ENCODE assay signal across 15 cellular contexts in the genomic region with DNA sequence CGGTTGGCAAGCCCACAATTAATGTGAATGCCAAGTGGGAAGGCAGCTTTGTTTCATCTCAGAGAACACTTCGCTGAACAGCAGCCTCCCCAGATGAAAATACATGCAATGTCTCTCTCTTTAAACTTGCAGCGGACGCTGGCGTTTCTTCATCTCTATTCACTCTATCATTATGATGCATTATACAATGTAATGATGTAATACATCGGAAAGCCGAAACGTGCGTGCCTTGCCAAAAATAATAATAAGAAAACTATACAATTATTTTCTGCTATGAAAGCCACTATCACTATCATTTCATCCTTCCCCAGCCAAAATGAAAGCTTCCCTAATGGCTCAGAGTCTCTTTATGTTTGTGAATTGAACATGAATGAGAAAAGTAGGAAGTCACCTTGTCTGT.
DNase-seq lines count a peak whose midpoint lies in the region; ATAC-seq and TF ChIP-seq lines count a peak whose summit lies in the region.
"Had no signal": no experiment of that assay in that cellular context is flagged by ENCODE, and none has a peak within 500 bp of the region (broad histone marks: within the 10 kb centered on the region; RNA-seq: fewer than 3 reads in every experiment).

No MANE protein-coding gene starts in this region.

- peaks cover 28% of the 10 kb centered on the region for H3K4me1 Mint-ChIP-seq in mesothelial cell of epicardium
- H3K4me1 Mint-ChIP-seq: CD4-positive, CD25-positive, alpha-beta regulatory T cell had no signal

- no peak overlapping the region for H3K56ac ChIP-seq in IMR-90 (ENCODE audit: extremely low read depth, insufficient read depth, low read length)

- H4K5ac ChIP-seq in IMR-90 (ENCODE audit: low read depth, low read length): no peak overlapping the region

- in situ Hi-C loops in IMR-90 (cut with MboI; ENCODE audit: low sequenced_read_pairs): no loop called here

- no peak overlapping the region for H3K4ac ChIP-seq in IMR-90 (ENCODE audit: low read depth, low read length)

- TF ChIP-seq RAD21 in IMR-90 (IDR thresholded peaks at IDR 0.05; ENCODE audit: low read length): no peak

- H2BK15ac ChIP-seq in IMR-90 (ENCODE audit: low read depth, low read length): no peak overlapping the region

- TF ChIP-seq CTCF in IMR-90 (conservative IDR thresholded peaks at IDR 0.05; ENCODE audit: low read depth, low read length) (no peak), OCI-LY3 (IDR thresholded peaks at IDR 0.05; ENCODE audit: low read depth, low read length) (no peak), mesothelial cell of epicardium (IDR thresholded peaks at IDR 0.05; ENCODE audit: unreplicated experiment) (no peak), OCI-LY7 (conservative IDR thresholded peaks at IDR 0.05; ENCODE audit: low read length) (no peak)

- H3K23ac ChIP-seq in IMR-90 (ENCODE audit: low read depth, low read length): no peak overlapping the region

- H3K27ac Mint-ChIP-seq in mesothelial cell of epicardium: peak overlapping the region; percentile 28
- H3K27ac Mint-ChIP-seq: CD4-positive, CD25-positive, alpha-beta regulatory T cell; IgD-negative memory B cell had no signal

- intact Hi-C loops in IMR-90 (cut with micrococcal nuclease): no loop called here
- intact Hi-C loops in OCI-LY7 (cut with micrococcal nuclease; ENCODE audit: unreplicated experiment): no loop called here

- H3K14ac ChIP-seq in IMR-90 (replicated peaks; ENCODE audit: low read depth, low read length): no peak overlapping the region

- CTCF ChIA-PET in IMR-90 (lab: Yijun Ruan, JAX) (interaction anchor here (0.6 kb wide), 1 partner anchor 646 kb away, joined by 3 read pairs; no protein-coding TSS in a partner anchor), OCI-LY7 (lab: Charles Lee; ENCODE audit: unreplicated experiment) (no interaction called here)

- no peak overlapping the region for H2BK120ac ChIP-seq in IMR-90 (ENCODE audit: low read depth, low read length)

- POLR2A ChIA-PET in IMR-90 (lab: Charles Lee; ENCODE audit: unreplicated experiment): no interaction called here
- POLR2A ChIA-PET in OCI-LY7 (lab: Charles Lee): no interaction called here

- DNase-seq in NCI-H146 (lab: John Stamatoyannopoulos, UW): peak; percentile 24
- DNase-seq in NCI-H146 treated with DMSO at 0.1 percent for 48 hours (lab: John Stamatoyannopoulos, UW; ENCODE audit: unreplicated experiment): no peak
- no peak for DNase-seq in IMR-90
- no peak for DNase-seq in mesothelial cell of epicardium (ENCODE audit: low spot score in 2 of 2, unreplicated experiment in 2 of 2)
- DNase-seq in OCI-LY7 (ENCODE audit: low spot score): no peak
- DNase-seq: ACHN; CD4-positive, CD25-positive, alpha-beta regulatory T cell; DMS53; GF-D8 had no signal

- H3K36me3 Mint-ChIP-seq in mesothelial cell of epicardium: no peaks in the 10 kb centered on the region
- H3K36me3 Mint-ChIP-seq: CD4-positive, CD25-positive, alpha-beta regulatory T cell; IgD-negative memory B cell had no signal

- WGBS in IMR-90 (ENCODE audit: extremely low coverage in 2 of 2, insufficient read length in 1 of 2), 2 experiments: no CpG with 5 or more reads among the region's 9 CpGs

- H3K9me3 ChIP-seq in IMR-90 (ENCODE audit: control insufficient read depth, insufficient read depth, low read length) (no peaks in the 10 kb centered on the region), OCI-LY3 (ENCODE audit: insufficient read depth, low read length) (no peaks in the 10 kb centered on the region), OCI-LY7 (ENCODE audit: low read length) (no peaks in the 10 kb centered on the region)
- H3K9me3 ChIP-seq: BLaER1 treated with 17β-estradiol and CSF1 and Interleukin-3, amounts not matched to agents 10 nM and 100 nM had no signal

- H3K4me2 ChIP-seq in IMR-90 (ENCODE audit: low read depth, low read length) (no peak overlapping the region), OCI-LY3 (ENCODE audit: low read length) (peak overlapping the region; percentile 71), OCI-LY7 (ENCODE audit: low read length) (no peak overlapping the region)
- H3K4me2 ChIP-seq: BLaER1 treated with 17β-estradiol and CSF1 and Interleukin-3, amounts not matched to agents 10 nM and 100 nM had no signal

- peak overlapping the region; percentile 13 for H3K4me3 Mint-ChIP-seq in mesothelial cell of epicardium
- H3K4me3 Mint-ChIP-seq: CD4-positive, CD25-positive, alpha-beta regulatory T cell; IgD-negative memory B cell had no signal

- no peak overlapping the region for H2AFZ ChIP-seq in IMR-90 (replicated peaks; ENCODE audit: low read length, poor library complexity)
- H2AFZ ChIP-seq in OCI-LY3 (ENCODE audit: low read depth, low read length): peak overlapping the region; percentile 37
- no peak overlapping the region for H2AFZ ChIP-seq in OCI-LY7 (ENCODE audit: low read length)

- H3K9me1 ChIP-seq in IMR-90 (ENCODE audit: insufficient read depth, low read length): no peaks in the 10 kb centered on the region

- H3K79me2 ChIP-seq in OCI-LY3 (ENCODE audit: low read length) (no peaks in the 10 kb centered on the region), OCI-LY7 (ENCODE audit: insufficient read depth, low read depth, low read length) (no peaks in the 10 kb centered on the region)

- H4K20me1 ChIP-seq in IMR-90 (ENCODE audit: insufficient read depth, low read length) (no peaks in the 10 kb centered on the region), OCI-LY3 (ENCODE audit: insufficient read depth, low read length) (no peaks in the 10 kb centered on the region), OCI-LY7 (ENCODE audit: insufficient read depth, low read length) (no peaks in the 10 kb centered on the region)
- H4K20me1 ChIP-seq: BLaER1 treated with 17β-estradiol and CSF1 and Interleukin-3, amounts not matched to agents 10 nM and 100 nM had no signal

- no peaks in the 10 kb centered on the region for H3K36me3 ChIP-seq in IMR-90 (ENCODE audit: control insufficient read depth, insufficient read depth, low read length)
- H3K36me3 ChIP-seq in OCI-LY3 (replicated peaks; ENCODE audit: low read depth, low read length): no peaks in the 10 kb centered on the region
- H3K36me3 ChIP-seq in OCI-LY7 (ENCODE audit: insufficient read depth, low read length): no peaks in the 10 kb centered on the region
- H3K36me3 ChIP-seq: BLaER1 treated with 17β-estradiol and CSF1 and Interleukin-3, amounts not matched to agents 10 nM and 100 nM had no signal

- no peak overlapping the region for H2AK9ac ChIP-seq in IMR-90 (replicated peaks; ENCODE audit: low read depth, low read length, poor library complexity)

- H3K4me1 ChIP-seq in IMR-90 (ENCODE audit: control insufficient read depth, insufficient read depth, low read length): no peaks in the 10 kb centered on the region
- H3K4me1 ChIP-seq in OCI-LY3 (ENCODE audit: low read length): peaks cover 90% of the 10 kb centered on the region
- H3K4me1 ChIP-seq in OCI-LY7 (ENCODE audit: insufficient read depth, low read length, poor library complexity, severe bottlenecking): no peaks in the 10 kb centered on the region
- H3K4me1 ChIP-seq: BLaER1 treated with 17β-estradiol and CSF1 and Interleukin-3, amounts not matched to agents 10 nM and 100 nM had no signal

- H3K27me3 ChIP-seq in IMR-90 (ENCODE audit: control insufficient read depth, insufficient read depth, low read length) (no peaks in the 10 kb centered on the region), OCI-LY3 (ENCODE audit: low read depth, low read length) (no peaks in the 10 kb centered on the region)
- H3K27me3 ChIP-seq: BLaER1 treated with 17β-estradiol and CSF1 and Interleukin-3, amounts not matched to agents 10 nM and 100 nM had no signal

- H3K4me3 ChIP-seq in IMR-90 (ENCODE audit: insufficient read depth, low read depth, low read length) (no peak overlapping the region), OCI-LY3 (ENCODE audit: low read length) (peak overlapping the region; percentile 57), OCI-LY7 (ENCODE audit: low read depth, low read length, poor library complexity, severe bottlenecking) (no peak overlapping the region)
- H3K4me3 ChIP-seq: BLaER1 treated with 17β-estradiol and CSF1 and Interleukin-3, amounts not matched to agents 10 nM and 100 nM had no signal

- H4K8ac ChIP-seq in IMR-90 (ENCODE audit: low read depth in 2 of 2, low read length in 2 of 2): no peak overlapping the region

- no peaks in the 10 kb centered on the region for H3K79me1 ChIP-seq in IMR-90 (ENCODE audit: low read depth in 1 of 2, low read length in 2 of 2)

- H4K91ac ChIP-seq in IMR-90 (ENCODE audit: insufficient read depth, low read depth, low read length): no peak overlapping the region

- H3K9me3 Mint-ChIP-seq in mesothelial cell of epicardium: no peaks in the 10 kb centered on the region
- H3K9me3 Mint-ChIP-seq: IgD-negative memory B cell had no signal

- no peak overlapping the region for H3K27ac ChIP-seq in IMR-90 (ENCODE audit: insufficient read depth, low read length)
- peak overlapping the region; percentile 97 for H3K27ac ChIP-seq in OCI-LY3 (ENCODE audit: low read length)
- H3K27ac ChIP-seq in OCI-LY7 (ENCODE audit: low read depth, low read length, poor library complexity, severe bottlenecking): no peak overlapping the region
- H3K27ac ChIP-seq: BLaER1 treated with 17β-estradiol and CSF1 and Interleukin-3, amounts not matched to agents 10 nM and 100 nM; HL-60 had no signal

- H3K9me2 ChIP-seq in OCI-LY7 (ENCODE audit: insufficient read depth, low read length): no peaks in the 10 kb centered on the region

- ATAC-seq in IMR-90 (ENCODE audit: low read depth) (no peak), GM18858 (IDR thresholded peaks at IDR 0.05; ENCODE audit: unreplicated experiment) (no peak)
- ATAC-seq: HCT116 had no signal

- no peak overlapping the region for H2AK5ac ChIP-seq in IMR-90 (ENCODE audit: low read depth, low read length)

- no peak overlapping the region for H2BK20ac ChIP-seq in IMR-90 (ENCODE audit: low read depth, low read length)

- dilution Hi-C loops in IMR-90 (cut with HindIII; ENCODE audit: low sequenced_read_pairs, unreplicated experiment): no loop called here

- H3K9ac ChIP-seq in IMR-90 (ENCODE audit: low read depth, low read length) (no peak overlapping the region), OCI-LY3 (ENCODE audit: low read length) (peak overlapping the region; percentile 67)
- H3K9ac ChIP-seq: BLaER1 treated with 17β-estradiol and CSF1 and Interleukin-3, amounts not matched to agents 10 nM and 100 nM had no signal

- H2BK5ac ChIP-seq in IMR-90 (ENCODE audit: low read depth, low read length, poor library complexity, severe bottlenecking): no peak overlapping the region

- H3K27me3 Mint-ChIP-seq in mesothelial cell of epicardium (ENCODE audit: low read depth): no peaks in the 10 kb centered on the region

- TF ChIP-seq POLR2A in IMR-90 (IDR thresholded peaks at IDR 0.05; ENCODE audit: low read depth, low read length): no peak

- BruUV-seq in IMR-90 (replicated peaks; lab: Mats Ljungman, UMichigan) (no TSS peak), OCI-LY7 (replicated peaks; lab: Mats Ljungman, UMichigan) (no TSS peak)

- no peak overlapping the region for H3K18ac ChIP-seq in IMR-90 (ENCODE audit: low read depth, low read length)

TF ChIP-seq in IMR-90, 13 proteins besides CTCF, POLR2A, EP300 and RAD21 (continues in another document):
- TF ChIP-seq CEBPB (IDR thresholded peaks at IDR 0.05; ENCODE audit: low read depth, low read length) (peak; percentile 5; the same call in 1 of the 2 replicates), CHD1 (IDR thresholded peaks at IDR 0.05; ENCODE audit: low read depth, low read length) (no peak)
